ENCODE assay signal across 1 cellular context in genomic region chr5:133953568-133954145, GRCh38.
TF ChIP-seq lines count a peak whose summit lies in the region.

No MANE protein-coding gene starts in this region.

TF ChIP-seq in HepG2, 621 proteins besides CTCF, POLR2A, EP300 and RAD21:
- no peak for TF ChIP-seq ZHX2 (IDR thresholded peaks at IDR 0.05; ENCODE audit: low read depth)
- TF ChIP-seq ZHX2 (CRISPR knock-in tag; IDR thresholded peaks at IDR 0.05; ENCODE audit: borderline replicate concordance): no peak
- TF ChIP-seq ZNF33A (CRISPR knock-in tag; IDR thresholded peaks at IDR 0.05; ENCODE audit: borderline replicate concordance): no peak
- no peak for TF ChIP-seq MXD3 (CRISPR knock-in tag; IDR thresholded peaks at IDR 0.05)
- no peak for TF ChIP-seq TBP (CRISPR knock-in tag; IDR thresholded peaks at IDR 0.05)
- TF ChIP-seq NFKB2 (CRISPR knock-in tag; IDR thresholded peaks at IDR 0.05; ENCODE audit: borderline replicate concordance): no peak
- no peak for TF ChIP-seq ZNF484 (CRISPR knock-in tag; IDR thresholded peaks at IDR 0.05; ENCODE audit: borderline replicate concordance, low read depth)
- no peak for TF ChIP-seq SP4 (CRISPR knock-in tag; IDR thresholded peaks at IDR 0.05)
- TF ChIP-seq ZNF574 (CRISPR knock-in tag; IDR thresholded peaks at IDR 0.05): no peak
- TF ChIP-seq ZNF331 (CRISPR knock-in tag; IDR thresholded peaks at IDR 0.05): no peak
- TF ChIP-seq ZNF713 (CRISPR knock-in tag; IDR thresholded peaks at IDR 0.05): no peak
TF ChIP-seq in HepG2: peak in this region for 0.
